ENCODE assay signal across 8 cellular contexts in the genomic region with DNA sequence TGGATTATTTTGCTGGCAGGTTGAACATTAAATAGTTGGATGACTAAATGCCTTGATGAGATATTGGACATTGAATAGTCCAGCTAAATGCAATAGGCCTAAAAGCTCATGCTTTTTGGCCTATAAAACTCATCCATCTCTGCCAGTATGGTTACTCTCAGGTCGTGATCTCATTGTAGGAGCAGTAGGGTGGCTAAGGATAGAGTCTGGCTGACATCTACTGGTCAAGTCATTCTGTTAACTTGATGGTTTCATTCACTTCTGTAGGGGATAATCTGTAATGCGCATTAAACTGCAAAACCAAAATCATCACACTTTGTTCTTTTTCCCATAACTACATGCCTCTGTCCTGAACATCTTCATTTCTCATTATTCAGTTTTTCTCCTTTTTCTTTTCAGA.
DNase-seq lines count a peak whose midpoint lies in the region; ATAC-seq and TF ChIP-seq lines count a peak whose summit lies in the region.

No MANE protein-coding gene starts in this region.

- DNase-seq in AG08395 (ENCODE audit: low spot score) (peak; percentile 47), HEK293T (ENCODE audit: extremely low spot score) (peak; percentile 16), SIG-M5 (lab: John Stamatoyannopoulos, UW) (peak; percentile 5), glomerular visceral epithelial cell (ENCODE audit: extremely low spot score) (peak; percentile 44), posterior cingulate gyrus (no peak), occipital lobe (lab: John Stamatoyannopoulos, UW) (no peak), HAP-1 (ENCODE audit: low spot score in 2 of 2) (no peak)

- no peaks in the 10 kb centered on the region for H3K27me3 ChIP-seq in HAP-1 (ENCODE audit: low read depth)

- intact Hi-C loops in posterior cingulate gyrus (cut with DNase I) = no loop called here

- in situ Hi-C loops in HAP-1 (cut with MboI; ENCODE audit: low sequenced_read_pairs) = no loop called here

- no peak for ATAC-seq in GM21619 (IDR thresholded peaks at IDR 0.05; ENCODE audit: unreplicated experiment)

- H3K4me1 ChIP-seq in HAP-1 = no peaks in the 10 kb centered on the region

- no peak overlapping the region for H3K4me3 ChIP-seq in HAP-1

- CTCF ChIA-PET in HEK293T (lab: Yijun Ruan, JAX) = interaction anchor here (0.6 to 1.0 kb wide), 2 partner anchors 439 to 607 kb away, joined by 3 read pairs; no protein-coding TSS in a partner anchor

- no peaks in the 10 kb centered on the region for H3K9me3 ChIP-seq in HAP-1

- POLR2A ChIA-PET in HEK293T (lab: Yijun Ruan, JAX) = no interaction called here

- no peaks in the 10 kb centered on the region for H3K36me3 ChIP-seq in HAP-1 (replicated peaks)

TF ChIP-seq in HEK293T, 16 proteins besides CTCF, POLR2A, EP300 and RAD21:
- no peak for TF ChIP-seq TARDBP (IDR thresholded peaks at IDR 0.05)
- TF ChIP-seq, protein P1, sequence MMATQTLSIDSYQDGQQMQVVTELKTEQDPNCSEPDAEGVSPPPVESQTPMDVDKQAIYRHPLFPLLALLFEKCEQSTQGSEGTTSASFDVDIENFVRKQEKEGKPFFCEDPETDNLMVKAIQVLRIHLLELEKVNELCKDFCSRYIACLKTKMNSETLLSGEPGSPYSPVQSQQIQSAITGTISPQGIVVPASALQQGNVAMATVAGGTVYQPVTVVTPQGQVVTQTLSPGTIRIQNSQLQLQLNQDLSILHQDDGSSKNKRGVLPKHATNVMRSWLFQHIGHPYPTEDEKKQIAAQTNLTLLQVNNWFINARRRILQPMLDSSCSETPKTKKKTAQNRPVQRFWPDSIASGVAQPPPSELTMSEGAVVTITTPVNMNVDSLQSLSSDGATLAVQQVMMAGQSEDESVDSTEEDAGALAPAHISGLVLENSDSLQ (IDR thresholded peaks at IDR 0.05) = peak; percentile 87
- no peak for TF ChIP-seq L3MBTL2 (conservative IDR thresholded peaks at IDR 0.05)

Comparison
In these comparisons a context has a peak if more than half of its experiments do, and no peak if none do; other contexts are left out.
1. DNase-seq: peak in AG08395 (single experiment), HEK293T (single experiment), SIG-M5 (single experiment) and glomerular visceral epithelial cell (single experiment); none in posterior cingulate gyrus (0 of 10), occipital lobe (single experiment) and HAP-1 (0 of 2).